In genomic region chr12:43501705-43502104, GRCh38 we compare ENCODE assay signal across 9 cellular contexts. TPM values are rescaled to one million over a fixed set of nuclear protein-coding genes. Genes with fewer than 3 reads are reported as not detected.
DNase-seq lines count a peak whose midpoint lies in the region; ATAC-seq, FAIRE-seq and TF ChIP-seq lines count a peak whose summit lies in the region.
"Had no signal": no experiment of that assay in that cellular context is flagged by ENCODE, and none has a peak within 500 bp of the region (broad histone marks: within the 10 kb centered on the region; RNA-seq: fewer than 3 reads in every experiment).

No MANE protein-coding gene starts in this region.

- peak; percentile 65 for TF ChIP-seq CTCF in AG04450 (IDR thresholded peaks at IDR 0.05; ENCODE audit: low read depth, low read length)
- peak; percentile 71 for TF ChIP-seq CTCF in foreskin keratinocyte (conservative IDR thresholded peaks at IDR 0.05)

- no peaks in the 10 kb centered on the region for H3K27me3 ChIP-seq in AG04450 (ENCODE audit: control insufficient read depth, insufficient read depth, low read length)
- no peaks in the 10 kb centered on the region for H3K27me3 ChIP-seq in foreskin keratinocyte
- H3K27me3 ChIP-seq: body of pancreas had no signal

- peak; percentile 23 for FAIRE-seq in H54 (lab: Jason Lieb, UNC)

- POLR2A ChIA-PET in AG04450 (lab: Yijun Ruan, JAX) = no interaction called here

- ATAC-seq in foreskin keratinocyte (no peak), GM21717 (IDR thresholded peaks at IDR 0.05; ENCODE audit: unreplicated experiment) (no peak), GM19035 (IDR thresholded peaks at IDR 0.05; ENCODE audit: unreplicated experiment) (no peak)
- ATAC-seq: body of pancreas had no signal

- CTCF ChIA-PET in AG04450 (lab: Charles Lee) = interaction anchor here (0.6 to 2.3 kb wide), 9 partner anchors 211 to 430 kb away, joined by 3 to 18 read pairs (median 3); no protein-coding TSS in a partner anchor

- H3K27ac ChIP-seq in AG04450 (ENCODE audit: low read depth, low read length) = no peak overlapping the region
- H3K27ac ChIP-seq in foreskin keratinocyte = no peak overlapping the region
- H3K27ac ChIP-seq: body of pancreas had no signal

- H3K4me3 ChIP-seq in AG04450 (ENCODE audit: low read depth, low read length) = no peak overlapping the region
- H3K4me3 ChIP-seq: body of pancreas had no signal

- H3K9me3 ChIP-seq in AG04450 (ENCODE audit: control insufficient read depth, insufficient read depth, low read length) = no peaks in the 10 kb centered on the region
- H3K9me3 ChIP-seq: body of pancreas had no signal

- DNase-seq in AG04450 (ENCODE audit: low read depth, low spot score) (peak; percentile 1), H54 (ENCODE audit: insufficient read length, low spot score) (no peak), OCI-M1 (lab: John Stamatoyannopoulos, UW) (peak; percentile 78), foreskin keratinocyte (peak in 1 of 2 donors; percentile 16), D341Med (ENCODE audit: low spot score) (no peak), NCI-H1694 treated with DMSO at 0.1 percent for 48 hours (lab: John Stamatoyannopoulos, UW) (no peak)
- DNase-seq: body of pancreas had no signal

- no peaks in the 10 kb centered on the region for H3K4me1 ChIP-seq in foreskin keratinocyte
- H3K4me1 ChIP-seq: body of pancreas had no signal

- no peak for TF ChIP-seq POLR2A in H54 (IDR thresholded peaks at IDR 0.05; ENCODE audit: low read depth, low read length)

RNA-seq across cellular contexts. Expression of gene ADAMTS20, which starts 50.3 kb away (rescaled TPM):
- polyA plus RNA-seq in AG04450 (2011; rRNA removed) (not detected in 2 replicates), foreskin keratinocyte (not detected in 2 replicates)
- not detected in 2 replicates for polyA minus RNA-seq in AG04450 (2011; rRNA and poly(A)+ RNA removed)
- total RNA-seq in foreskin keratinocyte = not detected in 2 replicates
- total RNA-seq: body of pancreas had no signal

Comparison
In these comparisons a context has a peak if more than half of its experiments do, and no peak if none do; other contexts are left out.
1. DNase-seq: peak in AG04450 (single experiment) and OCI-M1 (single experiment); none in H54 (single experiment), D341Med (single experiment) and NCI-H1694 treated with DMSO at 0.1 percent for 48 hours (single experiment).